In the genomic region with DNA sequence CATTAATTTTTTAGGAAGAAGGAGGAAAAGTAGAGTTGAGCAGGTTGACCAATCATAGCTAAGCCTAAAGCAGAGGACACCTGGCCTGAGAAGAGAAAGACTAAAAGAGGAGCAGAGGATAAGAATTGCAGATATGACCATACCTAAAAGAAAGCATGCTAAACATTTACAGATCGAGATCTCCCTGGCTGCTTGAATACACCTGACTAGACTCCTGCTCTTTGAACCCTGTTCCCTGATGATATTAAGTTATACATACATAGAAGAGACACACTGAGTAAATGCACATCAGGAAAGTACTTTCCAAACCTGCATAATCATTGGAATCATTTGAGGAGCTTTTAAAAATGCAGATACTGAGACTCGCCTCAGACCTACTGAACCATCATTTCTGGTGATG, we compare ENCODE assay signal across 19 cellular contexts.
"Had no signal": no experiment of that assay in that cellular context is flagged by ENCODE, and none has a peak within 500 bp of the region (broad histone marks: within the 10 kb centered on the region; RNA-seq: fewer than 3 reads in every experiment).

No MANE protein-coding gene starts in this region.

- H3K36me3 ChIP-seq: lower lobe of right lung, stomach, thyroid gland, vagina had no signal

- H3K4me3 ChIP-seq: lower lobe of right lung, stomach, thyroid gland, vagina had no signal

- H2AFZ ChIP-seq: parathyroid adenoma had no signal

- H3K27me3 ChIP-seq: stomach, thyroid gland, vagina had no signal

- DNase-seq: cortex of kidney; effector memory CD8-positive, alpha-beta T cell; hypothalamus; immature natural killer cell; islet precursor cell; kidney glomerular epithelial cell; left ventricle myocardium superior; lower lobe of right lung; natural killer cell; stimulated activated CD4-positive, alpha-beta T cell treated with anti-CD3 and anti-CD28 coated beads, Interleukin-2, amount 100 ng/mL, for 24 hours; stimulated activated CD4-positive, alpha-beta T cell treated with anti-CD3 and anti-CD28 coated beads, Interleukin-4, amount 100 ng/mL, for 24 hours; stimulated activated naive CD4-positive, alpha-beta T cell treated with Interleukin-2 at 50 U/mL for 16 hours; stomach; thyroid gland had no signal

- H3K4me3 Mint-ChIP-seq: effector memory CD8-positive, alpha-beta T cell; immature natural killer cell; natural killer cell; stimulated activated effector memory CD8-positive, alpha-beta T cell treated with anti-CD3 and anti-CD28 coated beads, Interleukin-12 subunit alpha, Interleukin-12 subunit beta, amount 100 ng/mL, for 72 hours had no signal

- H3K27ac Mint-ChIP-seq: effector memory CD8-positive, alpha-beta T cell; immature natural killer cell; natural killer cell; progenitor cell of endocrine pancreas; stimulated activated effector memory CD8-positive, alpha-beta T cell treated with anti-CD3 and anti-CD28 coated beads, Interleukin-12 subunit alpha, Interleukin-12 subunit beta, amount 100 ng/mL, for 72 hours had no signal

- H3K27ac ChIP-seq: lower lobe of right lung, parathyroid adenoma, thyroid gland, vagina had no signal

- ATAC-seq: effector memory CD8-positive, alpha-beta T cell; left ventricle myocardium superior; lower lobe of right lung; natural killer cell; sciatic nerve; stimulated activated effector memory CD8-positive, alpha-beta T cell treated with anti-CD3 and anti-CD28 coated beads, Interleukin-12 subunit alpha, Interleukin-12 subunit beta, amount 100 ng/mL, for 72 hours had no signal

- H3K27me3 Mint-ChIP-seq: progenitor cell of endocrine pancreas had no signal

- H3K9ac ChIP-seq: parathyroid adenoma had no signal

- H3K36me3 Mint-ChIP-seq: immature natural killer cell; stimulated activated effector memory CD8-positive, alpha-beta T cell treated with anti-CD3 and anti-CD28 coated beads, Interleukin-12 subunit alpha, Interleukin-12 subunit beta, amount 100 ng/mL, for 72 hours had no signal

- H3K9me3 ChIP-seq: lower lobe of right lung, stomach, thyroid gland, vagina had no signal

- H3K4me1 ChIP-seq: parathyroid adenoma, thyroid gland, vagina had no signal

- H3K79me2 ChIP-seq: parathyroid adenoma had no signal

- H3K4me1 Mint-ChIP-seq: immature natural killer cell; natural killer cell; stimulated activated effector memory CD8-positive, alpha-beta T cell treated with anti-CD3 and anti-CD28 coated beads, Interleukin-12 subunit alpha, Interleukin-12 subunit beta, amount 100 ng/mL, for 72 hours had no signal
